In the genomic region with DNA sequence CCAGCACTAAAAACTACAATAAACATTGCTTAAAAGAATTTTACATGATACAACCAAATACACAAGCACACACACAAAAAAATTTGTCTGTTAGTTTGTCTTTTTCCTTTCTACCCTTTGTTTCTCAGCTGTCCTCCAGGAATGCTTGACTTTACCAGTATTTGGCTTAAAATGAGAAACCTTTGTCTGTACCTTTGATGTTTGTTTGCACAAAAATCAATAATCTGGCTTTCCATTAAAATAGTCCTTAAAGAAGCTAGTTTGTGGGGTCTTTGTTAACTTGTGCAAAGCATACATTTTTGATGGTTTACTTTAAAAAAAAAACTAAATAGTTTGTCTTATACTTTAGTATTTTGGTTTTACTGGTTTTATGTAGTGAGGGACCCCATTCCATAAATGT, we compare ENCODE assay signal across 29 cellular contexts. TPM values are rescaled to one million over a fixed set of nuclear protein-coding genes. Genes with fewer than 3 reads are reported as not detected.
A peak's percentile ranks its signal among the peaks of the same experiment; 100 is the strongest.
DNase-seq lines count a peak whose midpoint lies in the region; ATAC-seq and TF ChIP-seq lines count a peak whose summit lies in the region.
"Had no signal": no experiment of that assay in that cellular context is flagged by ENCODE, and none has a peak within 500 bp of the region (broad histone marks: within the 10 kb centered on the region; RNA-seq: fewer than 3 reads in every experiment).

No MANE protein-coding gene starts in this region.

- no peak overlapping the region for H3K9ac ChIP-seq in stomach smooth muscle (ENCODE audit: low read length in 2 of 2)

- TF ChIP-seq CTCF in cardiac muscle cell (IDR thresholded peaks at IDR 0.05; ENCODE audit: low read depth, low read length) (no peak), mesothelial cell of epicardium (IDR thresholded peaks at IDR 0.05; ENCODE audit: unreplicated experiment) (no peak)

- intact Hi-C loops in left cardiac atrium (cut with DNase I) = no loop called here

- no peaks in the 10 kb centered on the region for H3K9me3 ChIP-seq in cardiac muscle cell (ENCODE audit: low read depth)
- H3K9me3 ChIP-seq in stomach smooth muscle (ENCODE audit: control insufficient read depth in 2 of 2, low read length in 2 of 2) = no peaks in the 10 kb centered on the region
- H3K9me3 ChIP-seq: adrenal gland, body of pancreas had no signal

- H3K27me3 ChIP-seq in cardiac muscle cell (no peaks in the 10 kb centered on the region), stomach smooth muscle (ENCODE audit: control insufficient read depth in 1 of 2, insufficient read depth in 2 of 2, low read length in 2 of 2) (no peaks in the 10 kb centered on the region)
- H3K27me3 ChIP-seq: adrenal gland, body of pancreas had no signal

- H3K27ac ChIP-seq in cardiac muscle cell (peak overlapping the region; percentile 100), stomach smooth muscle (ENCODE audit: low read length) (peak overlapping the region; percentile 96)
- H3K27ac ChIP-seq: adrenal gland, body of pancreas had no signal

- H3K4me3 ChIP-seq in cardiac muscle cell (no peak overlapping the region), stomach smooth muscle (ENCODE audit: low read length in 2 of 2) (no peak overlapping the region)
- H3K4me3 ChIP-seq: adrenal gland, body of pancreas had no signal

- DNase-seq in cardiac muscle cell (ENCODE audit: low read depth in 1 of 2, low spot score in 1 of 2) (no peak), left cardiac atrium (no peak), mesothelial cell of epicardium (ENCODE audit: low spot score in 2 of 2, unreplicated experiment in 2 of 2) (no peak), islet precursor cell (no peak), NCI-H2029 (lab: John Stamatoyannopoulos, UW) (no peak), foreskin melanocyte (no peak)
- no peak for DNase-seq in central memory CD8-positive, alpha-beta T cell (ENCODE audit: low spot score in 2 of 2)
- DNase-seq: 8988T; activated CD4-positive, CD25-positive, alpha-beta regulatory T cell treated with anti-CD3 and anti-CD28 coated beads, Interleukin-2, amount 50 U/mL, for 72 hours; activated CD8-positive, alpha-beta T cell treated with anti-CD3 and anti-CD28 coated beads for 36 hours; activated naive CD4-positive, alpha-beta T cell treated with anti-CD3 and anti-CD28 coated beads, Interleukin-2, amount 10 ng/mL, durations not matched to agents 7 days and 5 days; body of pancreas; DND-41; GF-D8; midbrain; naive thymus-derived CD8-positive, alpha-beta T cell; NCI-H1092; NCI-H187 treated with DMSO at 0.1 percent for 48 hours; NCI-H2227 treated with DMSO at 0.1 percent for 48 hours; NCI-H526; nucleus accumbens; PC-3; Right ventricle myocardium superior; T-helper 2 cell had no signal

- H3K9me3 Mint-ChIP-seq in central memory CD8-positive, alpha-beta T cell = no peaks in the 10 kb centered on the region
- H3K9me3 Mint-ChIP-seq in mesothelial cell of epicardium = peaks cover 23% of the 10 kb centered on the region

- peak overlapping the region; percentile 46 for H3K27ac Mint-ChIP-seq in central memory CD8-positive, alpha-beta T cell (ENCODE audit: low read depth)
- H3K27ac Mint-ChIP-seq in mesothelial cell of epicardium = peak overlapping the region; percentile 89
- H3K27ac Mint-ChIP-seq: activated CD8-positive, alpha-beta T cell treated with anti-CD3 and anti-CD28 coated beads for 36 hours; activated naive CD4-positive, alpha-beta T cell treated with anti-CD3 and anti-CD28 coated beads, Interleukin-2, amount 10 ng/mL, durations not matched to agents 7 days and 5 days had no signal

- peaks cover 23% of the 10 kb centered on the region for H3K4me1 Mint-ChIP-seq in central memory CD8-positive, alpha-beta T cell
- H3K4me1 Mint-ChIP-seq in mesothelial cell of epicardium = peaks cover 38% of the 10 kb centered on the region
- H3K4me1 Mint-ChIP-seq: CD14-positive monocyte had no signal

- no peak for ATAC-seq in left cardiac atrium
- no peak for ATAC-seq in central memory CD8-positive, alpha-beta T cell (replicated peaks; ENCODE audit: extremely low read depth, poor library complexity, severe bottlenecking)
- ATAC-seq: activated CD8-positive, alpha-beta T cell treated with anti-CD3 and anti-CD28 coated beads for 36 hours; body of pancreas; HCT116; naive thymus-derived CD8-positive, alpha-beta T cell; PC-3; stimulated activated memory B cell treated with anti-CD40 and anti-IgM and Interleukin-4, amounts not matched to agents 10 μg/mL and 1 μg/mL and 100 μg/mL, for 72 hours had no signal

- H3K4me3 Mint-ChIP-seq in central memory CD8-positive, alpha-beta T cell = no peak overlapping the region
- H3K4me3 Mint-ChIP-seq in mesothelial cell of epicardium = no peak overlapping the region
- H3K4me3 Mint-ChIP-seq: activated CD8-positive, alpha-beta T cell treated with anti-CD3 and anti-CD28 coated beads for 36 hours; activated naive CD4-positive, alpha-beta T cell treated with anti-CD3 and anti-CD28 coated beads, Interleukin-2, amount 10 ng/mL, durations not matched to agents 7 days and 5 days; CD14-positive monocyte; naive thymus-derived CD8-positive, alpha-beta T cell; stimulated activated memory B cell treated with anti-CD40 and anti-IgM and Interleukin-4, amounts not matched to agents 10 μg/mL and 1 μg/mL and 100 μg/mL, for 72 hours had no signal

- no peaks in the 10 kb centered on the region for H3K27me3 Mint-ChIP-seq in central memory CD8-positive, alpha-beta T cell
- no peaks in the 10 kb centered on the region for H3K27me3 Mint-ChIP-seq in mesothelial cell of epicardium (ENCODE audit: low read depth)
- H3K27me3 Mint-ChIP-seq: activated CD8-positive, alpha-beta T cell treated with anti-CD3 and anti-CD28 coated beads for 36 hours; activated naive CD4-positive, alpha-beta T cell treated with anti-CD3 and anti-CD28 coated beads, Interleukin-2, amount 10 ng/mL, durations not matched to agents 7 days and 5 days; naive thymus-derived CD8-positive, alpha-beta T cell; stimulated activated memory B cell treated with anti-CD40 and anti-IgM and Interleukin-4, amounts not matched to agents 10 μg/mL and 1 μg/mL and 100 μg/mL, for 72 hours had no signal

- H3K4me1 ChIP-seq in cardiac muscle cell (ENCODE audit: low read depth) = peaks cover 40% of the 10 kb centered on the region
- peaks cover 31% of the 10 kb centered on the region for H3K4me1 ChIP-seq in stomach smooth muscle (ENCODE audit: control insufficient read depth, insufficient read depth, low read length)

- peaks cover 53% of the 10 kb centered on the region for H3K36me3 Mint-ChIP-seq in central memory CD8-positive, alpha-beta T cell (ENCODE audit: insufficient read depth)
- H3K36me3 Mint-ChIP-seq in mesothelial cell of epicardium = peaks cover 54% of the 10 kb centered on the region

- H3K36me3 ChIP-seq in cardiac muscle cell = peaks cover 7% of the 10 kb centered on the region
- peaks cover 0 to 5% of the 10 kb centered on the region in 2 donors for H3K36me3 ChIP-seq in stomach smooth muscle (ENCODE audit: control insufficient read depth in 2 of 2, insufficient read depth in 2 of 2, low read length in 2 of 2)

RNA-seq across cellular contexts. Expression of a gene that starts 49.3 kb away (rescaled TPM):
- total RNA-seq in cardiac muscle cell (26.2 and 43.5 TPM in 2 replicates), left cardiac atrium (10 to 100 TPM; 78.6 to 86.4 TPM), mesothelial cell of epicardium (47.8 to 52.7 TPM (median 48.4 TPM) in 3 replicates)
- 31.0 and 44.5 TPM in 2 replicates for polyA plus RNA-seq in cardiac muscle cell

RNA-seq across cellular contexts. Expression of a gene that starts 49.6 kb away (rescaled TPM):
- 19.0 and 23.0 TPM in 2 replicates for total RNA-seq in cardiac muscle cell
- 23.1 and 32.8 TPM in 2 replicates for polyA plus RNA-seq in cardiac muscle cell
- 10 to 100 TPM; 11.6 to 11.9 TPM for total RNA-seq in left cardiac atrium
- 33.2 to 33.7 TPM (median 33.6 TPM) in 3 replicates for total RNA-seq in mesothelial cell of epicardium
